2 cellular contexts compared by ENCODE assay signal in genomic region chr12:20443216-20443615, GRCh38.
TF ChIP-seq lines count a peak whose summit lies in the region.

No MANE protein-coding gene starts in this region.

TF ChIP-seq in A549, 52 proteins besides CTCF, POLR2A, EP300 and RAD21 (continued from another document):
- no peak for TF ChIP-seq PBX3 (IDR thresholded peaks at IDR 0.05)

TF ChIP-seq in GM23338, 12 proteins besides CTCF, POLR2A, EP300 and RAD21:
- TF ChIP-seq REST (IDR thresholded peaks at IDR 0.05; ENCODE audit: unreplicated experiment) (no peak), ETS1 (IDR thresholded peaks at IDR 0.05) (no peak), CREB1 (CRISPR knock-in tag; IDR thresholded peaks at IDR 0.05; ENCODE audit: low read depth) (no peak), NANOG (IDR thresholded peaks at IDR 0.05; ENCODE audit: borderline replicate concordance) (no peak), EZH2 (IDR thresholded peaks at IDR 0.05; ENCODE audit: low read depth, unreplicated experiment) (no peak), ZNF462 (CRISPR knock-in tag; IDR thresholded peaks at IDR 0.05) (no peak), STAT1 (IDR thresholded peaks at IDR 0.05; ENCODE audit: unreplicated experiment) (no peak), EZH2phosphoT487 (IDR thresholded peaks at IDR 0.05; ENCODE audit: unreplicated experiment) (no peak), POLR2AphosphoS5 (IDR thresholded peaks at IDR 0.05; ENCODE audit: low read depth) (no peak)
